ENCODE assay signal across 1 cellular context in genomic region chr6:158571826-158572652, GRCh38.
TF ChIP-seq lines count a peak whose summit lies in the region.

No MANE protein-coding gene starts in this region.

TF ChIP-seq in HepG2, 621 proteins besides CTCF, POLR2A, EP300 and RAD21 (continued from another document and continues in another):
- TF ChIP-seq AKNA (CRISPR knock-in tag; IDR thresholded peaks at IDR 0.05; ENCODE audit: borderline replicate concordance), result no peak
- TF ChIP-seq, protein P1, sequence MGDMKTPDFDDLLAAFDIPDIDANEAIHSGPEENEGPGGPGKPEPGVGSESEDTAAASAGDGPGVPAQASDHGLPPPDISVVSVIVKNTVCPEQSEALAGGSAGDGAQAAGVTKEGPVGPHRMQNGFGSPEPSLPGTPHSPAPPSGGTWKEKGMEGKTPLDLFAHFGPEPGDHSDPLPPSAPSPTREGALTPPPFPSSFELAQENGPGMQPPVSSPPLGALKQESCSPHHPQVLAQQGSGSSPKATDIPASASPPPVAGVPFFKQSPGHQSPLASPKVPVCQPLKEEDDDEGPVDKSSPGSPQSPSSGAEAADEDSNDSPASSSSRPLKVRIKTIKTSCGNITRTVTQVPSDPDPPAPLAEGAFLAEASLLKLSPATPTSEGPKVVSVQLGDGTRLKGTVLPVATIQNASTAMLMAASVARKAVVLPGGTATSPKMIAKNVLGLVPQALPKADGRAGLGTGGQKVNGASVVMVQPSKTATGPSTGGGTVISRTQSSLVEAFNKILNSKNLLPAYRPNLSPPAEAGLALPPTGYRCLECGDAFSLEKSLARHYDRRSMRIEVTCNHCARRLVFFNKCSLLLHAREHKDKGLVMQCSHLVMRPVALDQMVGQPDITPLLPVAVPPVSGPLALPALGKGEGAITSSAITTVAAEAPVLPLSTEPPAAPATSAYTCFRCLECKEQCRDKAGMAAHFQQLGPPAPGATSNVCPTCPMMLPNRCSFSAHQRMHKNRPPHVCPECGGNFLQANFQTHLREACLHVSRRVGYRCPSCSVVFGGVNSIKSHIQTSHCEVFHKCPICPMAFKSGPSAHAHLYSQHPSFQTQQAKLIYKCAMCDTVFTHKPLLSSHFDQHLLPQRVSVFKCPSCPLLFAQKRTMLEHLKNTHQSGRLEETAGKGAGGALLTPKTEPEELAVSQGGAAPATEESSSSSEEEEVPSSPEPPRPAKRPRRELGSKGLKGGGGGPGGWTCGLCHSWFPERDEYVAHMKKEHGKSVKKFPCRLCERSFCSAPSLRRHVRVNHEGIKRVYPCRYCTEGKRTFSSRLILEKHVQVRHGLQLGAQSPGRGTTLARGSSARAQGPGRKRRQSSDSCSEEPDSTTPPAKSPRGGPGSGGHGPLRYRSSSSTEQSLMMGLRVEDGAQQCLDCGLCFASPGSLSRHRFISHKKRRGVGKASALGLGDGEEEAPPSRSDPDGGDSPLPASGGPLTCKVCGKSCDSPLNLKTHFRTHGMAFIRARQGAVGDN (CRISPR knock-in tag; IDR thresholded peaks at IDR 0.05), result peak; percentile 100
- peak; percentile 87 for TF ChIP-seq JUN (CRISPR knock-in tag; IDR thresholded peaks at IDR 0.05)
- TF ChIP-seq ZNF18 (CRISPR knock-in tag; IDR thresholded peaks at IDR 0.05; ENCODE audit: insufficient replicate concordance), result peak; percentile 94
- TF ChIP-seq ELK4 (CRISPR knock-in tag; IDR thresholded peaks at IDR 0.05; ENCODE audit: borderline replicate concordance), result no peak
- TF ChIP-seq KDM4B (CRISPR knock-in tag; IDR thresholded peaks at IDR 0.05), result peak; percentile 93
- TF ChIP-seq THYN1 (CRISPR knock-in tag; IDR thresholded peaks at IDR 0.05; ENCODE audit: borderline replicate concordance, low read depth), result 0 out of 2 replicates have a peak, but pooled peaks have one; percentile 22
- TF ChIP-seq, protein P2, sequence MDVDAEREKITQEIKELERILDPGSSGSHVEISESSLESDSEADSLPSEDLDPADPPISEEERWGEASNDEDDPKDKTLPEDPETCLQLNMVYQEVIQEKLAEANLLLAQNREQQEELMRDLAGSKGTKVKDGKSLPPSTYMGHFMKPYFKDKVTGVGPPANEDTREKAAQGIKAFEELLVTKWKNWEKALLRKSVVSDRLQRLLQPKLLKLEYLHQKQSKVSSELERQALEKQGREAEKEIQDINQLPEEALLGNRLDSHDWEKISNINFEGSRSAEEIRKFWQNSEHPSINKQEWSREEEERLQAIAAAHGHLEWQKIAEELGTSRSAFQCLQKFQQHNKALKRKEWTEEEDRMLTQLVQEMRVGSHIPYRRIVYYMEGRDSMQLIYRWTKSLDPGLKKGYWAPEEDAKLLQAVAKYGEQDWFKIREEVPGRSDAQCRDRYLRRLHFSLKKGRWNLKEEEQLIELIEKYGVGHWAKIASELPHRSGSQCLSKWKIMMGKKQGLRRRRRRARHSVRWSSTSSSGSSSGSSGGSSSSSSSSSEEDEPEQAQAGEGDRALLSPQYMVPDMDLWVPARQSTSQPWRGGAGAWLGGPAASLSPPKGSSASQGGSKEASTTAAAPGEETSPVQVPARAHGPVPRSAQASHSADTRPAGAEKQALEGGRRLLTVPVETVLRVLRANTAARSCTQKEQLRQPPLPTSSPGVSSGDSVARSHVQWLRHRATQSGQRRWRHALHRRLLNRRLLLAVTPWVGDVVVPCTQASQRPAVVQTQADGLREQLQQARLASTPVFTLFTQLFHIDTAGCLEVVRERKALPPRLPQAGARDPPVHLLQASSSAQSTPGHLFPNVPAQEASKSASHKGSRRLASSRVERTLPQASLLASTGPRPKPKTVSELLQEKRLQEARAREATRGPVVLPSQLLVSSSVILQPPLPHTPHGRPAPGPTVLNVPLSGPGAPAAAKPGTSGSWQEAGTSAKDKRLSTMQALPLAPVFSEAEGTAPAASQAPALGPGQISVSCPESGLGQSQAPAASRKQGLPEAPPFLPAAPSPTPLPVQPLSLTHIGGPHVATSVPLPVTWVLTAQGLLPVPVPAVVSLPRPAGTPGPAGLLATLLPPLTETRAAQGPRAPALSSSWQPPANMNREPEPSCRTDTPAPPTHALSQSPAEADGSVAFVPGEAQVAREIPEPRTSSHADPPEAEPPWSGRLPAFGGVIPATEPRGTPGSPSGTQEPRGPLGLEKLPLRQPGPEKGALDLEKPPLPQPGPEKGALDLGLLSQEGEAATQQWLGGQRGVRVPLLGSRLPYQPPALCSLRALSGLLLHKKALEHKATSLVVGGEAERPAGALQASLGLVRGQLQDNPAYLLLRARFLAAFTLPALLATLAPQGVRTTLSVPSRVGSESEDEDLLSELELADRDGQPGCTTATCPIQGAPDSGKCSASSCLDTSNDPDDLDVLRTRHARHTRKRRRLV (CRISPR knock-in tag; IDR thresholded peaks at IDR 0.05), result peak; percentile 97
- TF ChIP-seq SIN3A (IDR thresholded peaks at IDR 0.05; ENCODE audit: borderline replicate concordance, low read depth, low read length), result peak; percentile 70; the same call in 1 of the 2 replicates
- TF ChIP-seq SP4 (CRISPR knock-in tag; IDR thresholded peaks at IDR 0.05), result no peak; the same call in none of the 2 replicates
- TF ChIP-seq, protein P3, sequence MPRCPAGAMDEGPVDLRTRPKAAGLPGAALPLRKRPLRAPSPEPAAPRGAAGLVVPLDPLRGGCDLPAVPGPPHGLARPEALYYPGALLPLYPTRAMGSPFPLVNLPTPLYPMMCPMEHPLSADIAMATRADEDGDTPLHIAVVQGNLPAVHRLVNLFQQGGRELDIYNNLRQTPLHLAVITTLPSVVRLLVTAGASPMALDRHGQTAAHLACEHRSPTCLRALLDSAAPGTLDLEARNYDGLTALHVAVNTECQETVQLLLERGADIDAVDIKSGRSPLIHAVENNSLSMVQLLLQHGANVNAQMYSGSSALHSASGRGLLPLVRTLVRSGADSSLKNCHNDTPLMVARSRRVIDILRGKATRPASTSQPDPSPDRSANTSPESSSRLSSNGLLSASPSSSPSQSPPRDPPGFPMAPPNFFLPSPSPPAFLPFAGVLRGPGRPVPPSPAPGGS (CRISPR knock-in tag; IDR thresholded peaks at IDR 0.05), result peak; percentile 98
- TF ChIP-seq YY1 (IDR thresholded peaks at IDR 0.05; ENCODE audit: insufficient read depth, insufficient replicate concordance, low read depth, low read length), result peak; percentile 59
- TF ChIP-seq, protein P4, sequence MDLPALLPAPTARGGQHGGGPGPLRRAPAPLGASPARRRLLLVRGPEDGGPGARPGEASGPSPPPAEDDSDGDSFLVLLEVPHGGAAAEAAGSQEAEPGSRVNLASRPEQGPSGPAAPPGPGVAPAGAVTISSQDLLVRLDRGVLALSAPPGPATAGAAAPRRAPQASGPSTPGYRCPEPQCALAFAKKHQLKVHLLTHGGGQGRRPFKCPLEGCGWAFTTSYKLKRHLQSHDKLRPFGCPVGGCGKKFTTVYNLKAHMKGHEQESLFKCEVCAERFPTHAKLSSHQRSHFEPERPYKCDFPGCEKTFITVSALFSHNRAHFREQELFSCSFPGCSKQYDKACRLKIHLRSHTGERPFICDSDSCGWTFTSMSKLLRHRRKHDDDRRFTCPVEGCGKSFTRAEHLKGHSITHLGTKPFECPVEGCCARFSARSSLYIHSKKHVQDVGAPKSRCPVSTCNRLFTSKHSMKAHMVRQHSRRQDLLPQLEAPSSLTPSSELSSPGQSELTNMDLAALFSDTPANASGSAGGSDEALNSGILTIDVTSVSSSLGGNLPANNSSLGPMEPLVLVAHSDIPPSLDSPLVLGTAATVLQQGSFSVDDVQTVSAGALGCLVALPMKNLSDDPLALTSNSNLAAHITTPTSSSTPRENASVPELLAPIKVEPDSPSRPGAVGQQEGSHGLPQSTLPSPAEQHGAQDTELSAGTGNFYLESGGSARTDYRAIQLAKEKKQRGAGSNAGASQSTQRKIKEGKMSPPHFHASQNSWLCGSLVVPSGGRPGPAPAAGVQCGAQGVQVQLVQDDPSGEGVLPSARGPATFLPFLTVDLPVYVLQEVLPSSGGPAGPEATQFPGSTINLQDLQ (CRISPR knock-in tag; IDR thresholded peaks at IDR 0.05), result peak; percentile 89; the same call in 1 of the 2 replicates
- TF ChIP-seq ZFP82 (CRISPR knock-in tag; IDR thresholded peaks at IDR 0.05; ENCODE audit: borderline replicate concordance), result peak; percentile 95; the same call in 1 of the 2 replicates
- TF ChIP-seq RNF2 (conservative IDR thresholded peaks at IDR 0.05; ENCODE audit: low read depth), result peak; percentile 95
- TF ChIP-seq ZUFSP (CRISPR knock-in tag; IDR thresholded peaks at IDR 0.05; ENCODE audit: borderline replicate concordance), result no peak
- TF ChIP-seq, protein P5, sequence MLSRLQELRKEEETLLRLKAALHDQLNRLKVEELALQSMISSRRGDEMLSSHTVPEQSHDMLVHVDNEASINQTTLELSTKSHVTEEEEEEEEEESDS (CRISPR knock-in tag; IDR thresholded peaks at IDR 0.05; ENCODE audit: borderline replicate concordance), result no peak
- TF ChIP-seq ZGPAT (CRISPR knock-in tag; IDR thresholded peaks at IDR 0.05), result peak; percentile 100
- TF ChIP-seq CENPX (CRISPR knock-in tag; IDR thresholded peaks at IDR 0.05), result no peak
- TF ChIP-seq HOXA5 (CRISPR knock-in tag; IDR thresholded peaks at IDR 0.05), result peak; percentile 89
- peak; percentile 83 for TF ChIP-seq ZNF619 (CRISPR knock-in tag; IDR thresholded peaks at IDR 0.05)
- TF ChIP-seq ZNF780A (CRISPR knock-in tag; IDR thresholded peaks at IDR 0.05), result peak; percentile 61; the same call in 1 of the 2 replicates
